In the genomic region with DNA sequence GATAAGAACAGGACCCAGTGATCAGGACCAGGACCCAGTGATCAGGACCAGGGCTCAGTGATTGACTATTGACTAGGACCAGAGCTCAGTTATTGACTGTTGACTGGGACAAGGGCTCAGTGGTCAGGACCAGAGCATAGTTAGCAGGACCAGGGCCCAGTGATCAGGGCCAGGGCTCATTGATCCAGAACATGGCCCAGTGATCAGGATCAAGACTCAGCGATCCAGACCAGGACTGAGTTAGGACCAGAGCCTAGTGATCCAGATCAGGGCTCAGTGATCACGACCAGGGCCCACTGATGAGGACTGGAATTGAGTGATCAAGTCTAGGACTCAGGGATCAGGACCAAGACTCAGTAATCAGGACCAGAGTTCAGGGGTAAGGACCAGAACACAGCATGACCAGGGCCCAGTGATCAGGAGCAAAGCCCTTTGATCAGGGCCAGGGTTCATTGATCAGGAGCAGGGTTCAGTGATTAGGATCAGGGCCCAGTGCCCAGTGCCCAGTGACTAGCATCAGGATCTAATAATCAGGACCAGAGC, we compare ENCODE assay signal across 2 cellular contexts.
TF ChIP-seq lines count a peak whose summit lies in the region.

No MANE protein-coding gene starts in this region.

TF ChIP-seq in liver, 16 proteins besides CTCF, POLR2A, EP300 and RAD21:
- no peak for TF ChIP-seq TAF1 (conservative IDR thresholded peaks at IDR 0.05)
- peak; percentile 70 to 95 for TF ChIP-seq HNF4A (conservative IDR thresholded peaks at IDR 0.05)
- peak in 1 of 2 donors; percentile 84 for TF ChIP-seq RXRA (IDR thresholded peaks at IDR 0.05)

TF ChIP-seq in HepG2, 621 proteins besides CTCF, POLR2A, EP300 and RAD21:
- TF ChIP-seq ZNF510 (CRISPR knock-in tag; IDR thresholded peaks at IDR 0.05; ENCODE audit: low read depth) (no peak), ZNF160 (CRISPR knock-in tag; IDR thresholded peaks at IDR 0.05) (no peak), MATR3 (CRISPR knock-in tag; IDR thresholded peaks at IDR 0.05) (no peak), NR2F2 (IDR thresholded peaks at IDR 0.05; ENCODE audit: borderline replicate concordance, low read depth) (no peak), ATF1 (CRISPR knock-in tag; IDR thresholded peaks at IDR 0.05) (no peak), SIX4 (CRISPR knock-in tag; IDR thresholded peaks at IDR 0.05) (no peak), EZH2 (conservative IDR thresholded peaks at IDR 0.05; ENCODE audit: low read depth, low read length) (no peak), ZSCAN25 (CRISPR knock-in tag; IDR thresholded peaks at IDR 0.05) (no peak)
- TF ChIP-seq, protein P1, sequence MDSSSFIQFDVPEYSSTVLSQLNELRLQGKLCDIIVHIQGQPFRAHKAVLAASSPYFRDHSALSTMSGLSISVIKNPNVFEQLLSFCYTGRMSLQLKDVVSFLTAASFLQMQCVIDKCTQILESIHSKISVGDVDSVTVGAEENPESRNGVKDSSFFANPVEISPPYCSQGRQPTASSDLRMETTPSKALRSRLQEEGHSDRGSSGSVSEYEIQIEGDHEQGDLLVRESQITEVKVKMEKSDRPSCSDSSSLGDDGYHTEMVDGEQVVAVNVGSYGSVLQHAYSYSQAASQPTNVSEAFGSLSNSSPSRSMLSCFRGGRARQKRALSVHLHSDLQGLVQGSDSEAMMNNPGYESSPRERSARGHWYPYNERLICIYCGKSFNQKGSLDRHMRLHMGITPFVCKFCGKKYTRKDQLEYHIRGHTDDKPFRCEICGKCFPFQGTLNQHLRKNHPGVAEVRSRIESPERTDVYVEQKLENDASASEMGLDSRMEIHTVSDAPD (CRISPR knock-in tag; IDR thresholded peaks at IDR 0.05): no peak
- TF ChIP-seq, protein P2, sequence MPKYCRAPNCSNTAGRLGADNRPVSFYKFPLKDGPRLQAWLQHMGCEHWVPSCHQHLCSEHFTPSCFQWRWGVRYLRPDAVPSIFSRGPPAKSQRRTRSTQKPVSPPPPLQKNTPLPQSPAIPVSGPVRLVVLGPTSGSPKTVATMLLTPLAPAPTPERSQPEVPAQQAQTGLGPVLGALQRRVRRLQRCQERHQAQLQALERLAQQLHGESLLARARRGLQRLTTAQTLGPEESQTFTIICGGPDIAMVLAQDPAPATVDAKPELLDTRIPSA (CRISPR knock-in tag; IDR thresholded peaks at IDR 0.05; ENCODE audit: borderline replicate concordance): no peak
